In genomic region chr2:56130463-56131070, GRCh38 we compare ENCODE assay signal across 9 cellular contexts. TPM values are rescaled to one million over a fixed set of nuclear protein-coding genes. Genes with fewer than 3 reads are reported as not detected.
DNase-seq lines count a peak whose midpoint lies in the region; ATAC-seq and FAIRE-seq lines count a peak whose summit lies in the region.
"Had no signal": no experiment of that assay in that cellular context is flagged by ENCODE, and none has a peak within 500 bp of the region (broad histone marks: within the 10 kb centered on the region; RNA-seq: fewer than 3 reads in every experiment).

No MANE protein-coding gene starts in this region.

- no peaks in the 10 kb centered on the region for H3K36me3 ChIP-seq in small intestine (ENCODE audit: control insufficient read depth in 2 of 2, insufficient read depth in 2 of 2, low read length in 2 of 2)

- no peak for FAIRE-seq in small intestine (lab: Jason Lieb, UNC)

- no peak for ATAC-seq in GM19455 (IDR thresholded peaks at IDR 0.05; ENCODE audit: unreplicated experiment)
- ATAC-seq: left colon had no signal

- DNase-seq in EH (ENCODE audit: low read depth) (peak; percentile 61), HT-29 (ENCODE audit: low spot score) (peak; percentile 60), SHP77 (lab: John Stamatoyannopoulos, UW) (peak; percentile 45 to 47), foreskin melanocyte (peak; percentile 48), small intestine (peak; percentile 11), COLO829 (ENCODE audit: low spot score) (no peak)
- DNase-seq in NK-92 treated with Interleukin-12 subunit alpha and Interleukin-12 subunit beta, amount 100 ng/mL, for 24 hours (lab: John Stamatoyannopoulos, UW): no peak

- H3K27me3 ChIP-seq in small intestine (ENCODE audit: control insufficient read depth in 2 of 2, insufficient read depth in 2 of 2, low read length in 2 of 2): no peaks in the 10 kb centered on the region

- WGBS in small intestine, 3 donors: 58 to 72% (median 65%) methylated on average over 5 of the region's 5 CpGs

- H3K9me3 ChIP-seq in small intestine (ENCODE audit: control insufficient read depth, low read depth): no peaks in the 10 kb centered on the region

- H3K27ac ChIP-seq in small intestine (ENCODE audit: low read depth in 1 of 2, low read length in 1 of 2): no peak overlapping the region

- H3K4me3 ChIP-seq in small intestine (ENCODE audit: low read depth in 1 of 2, low read length in 2 of 2): no peak overlapping the region

- H3K4me1 ChIP-seq in small intestine (ENCODE audit: control insufficient read depth in 2 of 2, insufficient read depth in 1 of 2, low read depth in 1 of 2, low read length in 1 of 2): no peaks in the 10 kb centered on the region

RNA-seq across cellular contexts. Expression of gene CCDC85A, which starts 53.2 kb away (rescaled TPM):
- 0.10 TPM in 1 of 2 replicates, not detected in the other for total RNA-seq in HT-29 (2014; rRNA removed; shearing (Covaris generic))
- 1 to 10 TPM in 1 of 3 donors, not detected in 2; 1.2 TPM for polyA plus RNA-seq in small intestine

Comparison
In these comparisons a context has a peak if more than half of its experiments do, and no peak if none do; other contexts are left out.
1. DNase-seq: peak in EH (single experiment), HT-29 (single experiment), SHP77 (2 of 2), foreskin melanocyte (single experiment) and small intestine (single experiment); none in NK-92 treated with Interleukin-12 subunit alpha and Interleukin-12 subunit beta, amount 100 ng/mL, for 24 hours (single experiment) and COLO829 (single experiment).